ENCODE assay signal across 20 cellular contexts in genomic region chr17:73066148-73066884, GRCh38.
"Had no signal": no experiment of that assay in that cellular context is flagged by ENCODE, and none has a peak within 500 bp of the region (broad histone marks: within the 10 kb centered on the region; RNA-seq: fewer than 3 reads in every experiment).

No MANE protein-coding gene starts in this region.

- H3K9me3 ChIP-seq: left lung, tibial nerve had no signal

- H3K27ac Mint-ChIP-seq: activated B cell treated with CpG ODN at 0.5 μM for 24 hours; activated naive CD8-positive, alpha-beta T cell treated with anti-CD3 and anti-CD28 coated beads for 36 hours; effector memory CD8-positive, alpha-beta T cell had no signal

- H3K36me3 ChIP-seq: left lung had no signal

- H3K27me3 Mint-ChIP-seq: activated B cell treated with CpG ODN at 0.5 μM for 24 hours; activated naive CD8-positive, alpha-beta T cell treated with anti-CD3 and anti-CD28 coated beads for 36 hours; brain; effector memory CD8-positive, alpha-beta T cell; naive thymus-derived CD8-positive, alpha-beta T cell had no signal

- H3K27ac ChIP-seq: epithelial cell of prostate, gastroesophageal sphincter, left lung, tibial nerve had no signal

- H3K27me3 ChIP-seq: gastroesophageal sphincter, left lung, tibial nerve had no signal

- H3K9me3 Mint-ChIP-seq: activated B cell treated with CpG ODN at 0.5 μM for 24 hours; activated naive CD8-positive, alpha-beta T cell treated with anti-CD3 and anti-CD28 coated beads for 36 hours; effector memory CD8-positive, alpha-beta T cell had no signal

- H3K4me3 Mint-ChIP-seq: activated B cell treated with CpG ODN at 0.5 μM for 24 hours; activated naive CD8-positive, alpha-beta T cell treated with anti-CD3 and anti-CD28 coated beads for 36 hours; brain; effector memory CD8-positive, alpha-beta T cell; naive thymus-derived CD8-positive, alpha-beta T cell had no signal

- DNase-seq: activated B cell treated with CpG ODN at 0.5 μM for 24 hours; activated CD4-positive, alpha-beta T cell treated with anti-CD3 and anti-CD28 coated beads for 48 hours; activated gamma-delta T cell treated with Interleukin-2 at 50 U/mL for 16 hours; activated naive CD8-positive, alpha-beta T cell treated with anti-CD3 and anti-CD28 coated beads for 36 hours; amygdala; dermis blood vessel endothelial cell; effector memory CD8-positive, alpha-beta T cell; left lung; naive thymus-derived CD8-positive, alpha-beta T cell; nucleus accumbens; posterior cingulate gyrus; stimulated activated CD4-positive, alpha-beta T cell treated with anti-CD3 and anti-CD28 coated beads, Interleukin-4, amount 100 ng/mL, for 24 hours; stimulated activated naive CD4-positive, alpha-beta T cell; substantia nigra; T-helper 2 cell had no signal

- H3K4me1 Mint-ChIP-seq: activated B cell treated with CpG ODN at 0.5 μM for 24 hours had no signal

- ATAC-seq: effector memory CD8-positive, alpha-beta T cell; gastroesophageal sphincter; left lung; naive thymus-derived CD8-positive, alpha-beta T cell had no signal

- H3K4me3 ChIP-seq: gastroesophageal sphincter, left lung, skin epidermis, tibial nerve had no signal
